11 cellular contexts compared by ENCODE assay signal in the genomic region with DNA sequence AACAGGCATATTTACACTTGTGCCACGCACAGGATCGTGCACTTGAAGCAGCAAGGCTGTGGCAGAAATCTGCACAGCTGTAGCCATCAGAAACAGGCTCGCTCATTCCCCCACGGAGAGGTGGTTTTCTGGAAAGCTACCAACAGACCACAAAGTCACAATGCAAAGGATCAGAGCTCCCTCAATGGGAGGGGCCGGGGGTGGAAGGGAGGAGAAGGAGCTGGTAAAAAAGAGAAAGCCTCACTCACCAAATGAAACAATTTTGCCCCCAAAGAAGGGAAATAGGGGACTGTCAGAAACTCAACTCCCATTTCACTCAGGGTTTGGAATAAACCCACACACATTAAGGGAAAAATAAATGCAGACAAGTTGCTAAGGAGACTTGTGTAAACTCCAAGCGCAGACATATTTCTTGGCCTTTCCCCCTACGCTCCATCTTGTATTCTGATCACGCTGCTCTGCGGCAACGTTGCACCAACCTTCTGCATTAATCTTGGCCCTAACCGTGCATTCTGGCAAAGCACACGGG. TPM values are rescaled to one million over a fixed set of nuclear protein-coding genes. Genes with fewer than 3 reads are reported as not detected.
DNase-seq lines count a peak whose midpoint lies in the region; ATAC-seq and TF ChIP-seq lines count a peak whose summit lies in the region.
"Had no signal": no experiment of that assay in that cellular context is flagged by ENCODE, and none has a peak within 500 bp of the region (broad histone marks: within the 10 kb centered on the region; RNA-seq: fewer than 3 reads in every experiment).

No MANE protein-coding gene starts in this region.

- no peaks in the 10 kb centered on the region for H3K4me1 ChIP-seq in BE2C

- no peaks in the 10 kb centered on the region for H3K9me3 Mint-ChIP-seq in osteocyte (ENCODE audit: unreplicated experiment)

- no peak for ATAC-seq in HG02885 (IDR thresholded peaks at IDR 0.05; ENCODE audit: poor library complexity, unreplicated experiment)

- H3K4me3 Mint-ChIP-seq in osteocyte (ENCODE audit: unreplicated experiment) = peak overlapping the region; percentile 65

- peak overlapping the region; percentile 35 for H3K4me3 ChIP-seq in BE2C (ENCODE audit: low read depth, low read length)
- peak overlapping the region; percentile 56 for H3K4me3 ChIP-seq in fibroblast of pulmonary artery (replicated peaks; ENCODE audit: low read depth, low read length)

- no peak for TF ChIP-seq CTCF in BE2C (IDR thresholded peaks at IDR 0.05; ENCODE audit: low read depth, low read length)
- no peak for TF ChIP-seq CTCF in fibroblast of pulmonary artery (IDR thresholded peaks at IDR 0.05; ENCODE audit: low read length, missing control alignments)
- no peak for TF ChIP-seq CTCF in osteocyte (IDR thresholded peaks at IDR 0.05)
- no peak for TF ChIP-seq CTCF in GM13976 (IDR thresholded peaks at IDR 0.05; ENCODE audit: borderline replicate concordance, control extremely low read depth, extremely low read depth, insufficient read depth, missing control alignments)

- no peaks in the 10 kb centered on the region for H3K27me3 ChIP-seq in BE2C

- no peaks in the 10 kb centered on the region for H3K27me3 Mint-ChIP-seq in osteocyte (ENCODE audit: unreplicated experiment)

- H3K36me3 ChIP-seq in BE2C = no peaks in the 10 kb centered on the region

- in situ Hi-C loops in GM13976 (cut with MboI; ENCODE audit: low sequenced_read_pairs, unreplicated experiment) = no loop called here

- no peaks in the 10 kb centered on the region for H3K36me3 Mint-ChIP-seq in osteocyte (ENCODE audit: unreplicated experiment)

- no peaks in the 10 kb centered on the region for H3K9me3 ChIP-seq in BE2C

- peak; percentile 13 for DNase-seq in BE2C
- DNase-seq in RKO (ENCODE audit: low spot score) = peak; percentile 54
- DNase-seq in fibroblast of pulmonary artery (ENCODE audit: low read depth) = peak; percentile 81
- no peak for DNase-seq in osteocyte (ENCODE audit: extremely low spot score, unreplicated experiment)
- DNase-seq in stimulated activated CD4-positive, alpha-beta T cell treated with anti-CD3 and anti-CD28 coated beads, Interleukin-1b, Interleukin-23, amount 100 ng/mL, for 48 hours = no peak
- no peak for DNase-seq in GM13976 (ENCODE audit: low spot score)
- no peak for DNase-seq in activated CD8-positive, alpha-beta memory T cell treated with anti-CD3 and anti-CD28 coated beads, Interleukin-2, amount 50 U/mL, for 48 hours
- DNase-seq: activated naive CD4-positive, alpha-beta T cell; GDM1; NCI-H526 treated with DMSO at 0.1 percent for 48 hours had no signal

- peak overlapping the region; percentile 99 for H3K27ac Mint-ChIP-seq in osteocyte (ENCODE audit: unreplicated experiment)

- peaks cover 85% of the 10 kb centered on the region for H3K4me1 Mint-ChIP-seq in osteocyte (ENCODE audit: unreplicated experiment)

RNA-seq across cellular contexts. Expression of gene BLID, which starts 43.2 kb away (rescaled TPM):
- not detected for polyA plus RNA-seq in BE2C (2012; ENCODE audit: insufficient read depth, insufficient read length, low read depth)
- total RNA-seq in osteocyte = 1.0 and 1.4 TPM in 2 replicates

Comparison
In these comparisons a context has a peak if more than half of its experiments do, and no peak if none do; other contexts are left out.
1. DNase-seq: peak in BE2C (single experiment), RKO (single experiment) and fibroblast of pulmonary artery (single experiment); none in osteocyte (single experiment), stimulated activated CD4-positive, alpha-beta T cell treated with anti-CD3 and anti-CD28 coated beads, Interleukin-1b, Interleukin-23, amount 100 ng/mL, for 48 hours (single experiment), GM13976 (single experiment) and activated CD8-positive, alpha-beta memory T cell treated with anti-CD3 and anti-CD28 coated beads, Interleukin-2, amount 50 U/mL, for 48 hours (single experiment).